Comparison of ENCODE assay signal across 8 cellular contexts in the genomic region with DNA sequence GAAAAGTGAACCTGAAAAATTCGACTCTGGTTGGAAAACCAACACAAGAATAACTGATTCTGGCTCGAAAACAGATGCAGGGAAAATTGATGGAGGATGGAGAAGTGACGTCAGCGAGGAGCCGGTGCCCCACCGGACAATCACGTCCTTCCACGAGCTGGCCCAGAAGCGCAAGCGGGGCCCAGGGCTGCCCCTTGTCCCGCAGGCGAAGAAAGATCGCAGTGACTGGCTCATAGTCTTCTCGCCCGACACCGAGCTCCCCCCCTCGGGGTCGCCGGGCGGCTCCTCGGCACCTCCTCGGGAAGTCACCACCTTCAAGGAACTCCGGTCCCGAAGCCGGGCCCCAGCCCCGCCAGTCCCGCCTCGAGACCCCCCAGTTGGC. TPM values are rescaled to one million over a fixed set of nuclear protein-coding genes. Genes with fewer than 3 reads are reported as not detected.
DNase-seq lines count a peak whose midpoint lies in the region; ATAC-seq and TF ChIP-seq lines count a peak whose summit lies in the region.

No MANE protein-coding gene starts in this region.

- H3K9me3 Mint-ChIP-seq in central memory CD8-positive, alpha-beta T cell: no peaks in the 10 kb centered on the region

- H3K27ac ChIP-seq in lung (ENCODE audit: low read depth in 1 of 2, low read length in 1 of 2): peak overlapping the region; percentile 34 to 78
- H3K27ac ChIP-seq in tibial nerve: peak overlapping the region; percentile 96 to 100 (median 98)

- peaks cover 11% of the 10 kb centered on the region for H3K36me3 Mint-ChIP-seq in central memory CD8-positive, alpha-beta T cell (ENCODE audit: insufficient read depth)

- DNase-seq in DMS53 (lab: John Stamatoyannopoulos, UW) (peak; percentile 59), DMS53 treated with DMSO at 0.1 percent for 48 hours (lab: John Stamatoyannopoulos, UW; ENCODE audit: unreplicated experiment) (no peak), NCI-H1105 (lab: John Stamatoyannopoulos, UW) (peak; percentile 10), lung (ENCODE audit: low spot score) (no peak), tibial nerve (ENCODE audit: low spot score in 2 of 2) (no peak), NCI-H510A treated with DMSO at 0.1 percent for 48 hours (lab: John Stamatoyannopoulos, UW) (no peak)
- no peak for DNase-seq in central memory CD8-positive, alpha-beta T cell (ENCODE audit: low spot score in 2 of 2)

- H3K27me3 ChIP-seq in lung (ENCODE audit: control insufficient read depth, insufficient read depth) (no peaks in the 10 kb centered on the region), tibial nerve (no peaks in the 10 kb centered on the region)

- H3K4me1 ChIP-seq in lung (ENCODE audit: control insufficient read depth in 2 of 2, insufficient read depth in 2 of 2, low read length in 2 of 2): peaks cover 0 to 14% of the 10 kb centered on the region in 2 donors
- peaks cover 0 to 53% (median 25%) of the 10 kb centered on the region in 4 donors for H3K4me1 ChIP-seq in tibial nerve

- no peak for ATAC-seq in central memory CD8-positive, alpha-beta T cell (replicated peaks; ENCODE audit: extremely low read depth, poor library complexity, severe bottlenecking)
- no peak for ATAC-seq in lung (ENCODE audit: insufficient read depth, low FRiP score)
- ATAC-seq in GM21526 (IDR thresholded peaks at IDR 0.05; ENCODE audit: low FRiP score, unreplicated experiment): no peak

- 2% methylated on average over 26 to 28 of the region's 28 CpGs for WGBS in lung, 2 donors
- 1% methylated on average over 27 to 28 of the region's 28 CpGs for WGBS in tibial nerve, 2 donors

- H3K4me3 ChIP-seq in lung (peak overlapping the region; percentile 41), tibial nerve (peak overlapping the region; percentile 53 to 89 (median 64))

- H3K27me3 Mint-ChIP-seq in central memory CD8-positive, alpha-beta T cell: no peaks in the 10 kb centered on the region

- no peak for TF ChIP-seq CTCF in lung (IDR thresholded peaks at IDR 0.05; ENCODE audit: control extremely low read depth, extremely low read depth)
- TF ChIP-seq CTCF in tibial nerve (IDR thresholded peaks at IDR 0.05): no peak

- H3K4me1 Mint-ChIP-seq in central memory CD8-positive, alpha-beta T cell: peaks cover 20% of the 10 kb centered on the region

- no peak overlapping the region for H3K27ac Mint-ChIP-seq in central memory CD8-positive, alpha-beta T cell (ENCODE audit: low read depth)

- peaks cover 2 to 18% of the 10 kb centered on the region in 2 donors for H3K36me3 ChIP-seq in lung (ENCODE audit: control insufficient read depth in 2 of 2, insufficient read depth in 2 of 2, low read length in 2 of 2)
- peaks cover 0 to 34% (median 4%) of the 10 kb centered on the region in 3 donors for H3K36me3 ChIP-seq in tibial nerve

- no peak for TF ChIP-seq POLR2A in tibial nerve (IDR thresholded peaks at IDR 0.05)

- no peak for TF ChIP-seq EP300 in tibial nerve (IDR thresholded peaks at IDR 0.05)

- H3K9me3 ChIP-seq in lung (ENCODE audit: control insufficient read depth in 2 of 2, insufficient read depth in 1 of 2, low read length in 1 of 2) (no peaks in the 10 kb centered on the region), tibial nerve (no peaks in the 10 kb centered on the region)

- H3K4me3 Mint-ChIP-seq in central memory CD8-positive, alpha-beta T cell: peak overlapping the region; percentile 84

RNA-seq across cellular contexts. Expression of a gene that starts 1.9 kb away (rescaled TPM):
- 10 to 100 TPM; 25.0 to 37.7 TPM for total RNA-seq in lung
- polyA plus RNA-seq in lung: 10 to 100 TPM; 18.2 to 20.6 TPM
- 10 to 100 TPM; 22.2 to 36.0 (median 26.5) TPM for total RNA-seq in tibial nerve

RNA-seq across cellular contexts. Expression of a gene that starts 13.9 kb away (rescaled TPM):
- 100 to 1,000 TPM; 193 to 316 TPM for total RNA-seq in lung
- 100 to 1,000 TPM; 301 to 385 TPM for polyA plus RNA-seq in lung
- 100 to 1,000 TPM in 3 of 4 donors, 10 to 100 TPM in 1; 88.2 to 143 (median 125) TPM for total RNA-seq in tibial nerve

RNA-seq across cellular contexts. Expression of a gene that starts 21.3 kb away (rescaled TPM):
- under 1 TPM in 1 of 2 donors, not detected in 1; 0.09 TPM for total RNA-seq in lung
- polyA plus RNA-seq in lung: under 1 TPM in 1 of 2 donors, not detected in 1; 0.02 TPM
- under 1 TPM in 3 of 4 donors, not detected in 1; 0.20 to 0.66 (median 0.21) TPM for total RNA-seq in tibial nerve

RNA-seq across cellular contexts. Expression of a gene that starts 45.3 kb away (rescaled TPM):
- total RNA-seq in lung (1 to 10 TPM; 2.2 to 4.7 TPM), tibial nerve (1 to 10 TPM; 1.7 to 2.7 (median 2.4) TPM)
- 1 to 10 TPM; 1.0 to 2.3 TPM for polyA plus RNA-seq in lung

RNA-seq across cellular contexts. Expression of a gene that starts 49.3 kb away (rescaled TPM):
- total RNA-seq in lung (10 to 100 TPM; 55.5 to 56.5 TPM), tibial nerve (10 to 100 TPM; 41.0 to 70.6 (median 52.3) TPM)
- 10 to 100 TPM; 41.1 to 53.0 TPM for polyA plus RNA-seq in lung

Comparison
In these comparisons a context has a peak if more than half of its experiments do, and no peak if none do; other contexts are left out.
1. DNase-seq: peak in DMS53 (single experiment) and NCI-H1105 (single experiment); none in DMS53 treated with DMSO at 0.1 percent for 48 hours (single experiment), central memory CD8-positive, alpha-beta T cell (0 of 2), lung (single experiment), tibial nerve (0 of 2) and NCI-H510A treated with DMSO at 0.1 percent for 48 hours (single experiment).